ENCODE assay signal across 26 cellular contexts in genomic region chr17:1464186-1464585, GRCh38.
"Had no signal": no experiment of that assay in that cellular context is flagged by ENCODE, and none has a peak within 500 bp of the region (broad histone marks: within the 10 kb centered on the region; RNA-seq: fewer than 3 reads in every experiment).

No MANE protein-coding gene starts in this region.

- H3K27me3 Mint-ChIP-seq: activated T-helper 17 cell treated with anti-CD3 and anti-CD28 coated beads, Interleukin-2, amount 50 U/mL, for 72 hours had no signal

- H3K36me3 ChIP-seq: breast epithelium had no signal

- H3K27ac ChIP-seq: epithelial cell of prostate, right atrium auricular region, suprapubic skin had no signal

- H3K27me3 ChIP-seq: breast epithelium, esophagus squamous epithelium, right atrium auricular region, suprapubic skin, tibial nerve had no signal

- H3K4me1 ChIP-seq: breast epithelium had no signal

- H3K27ac Mint-ChIP-seq: activated CD4-positive, alpha-beta memory T cell treated with anti-CD3 and anti-CD28 coated beads, Interleukin-2, amount 10 ng/mL, durations not matched to agents 7 days and 5 days had no signal

- ATAC-seq: heart right ventricle, left lung had no signal

- H3K4me3 ChIP-seq: breast epithelium, esophagus squamous epithelium, heart right ventricle, left lung, mucosa of descending colon, right atrium auricular region, suprapubic skin, tibial nerve had no signal

- H3K4me3 Mint-ChIP-seq: activated CD4-positive, alpha-beta memory T cell treated with anti-CD3 and anti-CD28 coated beads, Interleukin-2, amount 10 ng/mL, durations not matched to agents 7 days and 5 days; activated CD4-positive, alpha-beta T cell treated with anti-CD3 and anti-CD28 coated beads, Interleukin-2, amount 10 ng/mL, durations not matched to agents 7 days and 5 days; activated T-cell treated with anti-CD3 and anti-CD28 coated beads, Interleukin-2, amount 50 U/mL, for 4 hours; endodermal cell had no signal

- H3K9me3 Mint-ChIP-seq: activated CD4-positive, alpha-beta memory T cell treated with anti-CD3 and anti-CD28 coated beads, Interleukin-2, amount 10 ng/mL, durations not matched to agents 7 days and 5 days; activated T-cell treated with anti-CD3 and anti-CD28 coated beads, Interleukin-2, amount 50 U/mL, for 4 hours; activated T-helper 17 cell treated with anti-CD3 and anti-CD28 coated beads, Interleukin-2, amount 50 U/mL, for 72 hours; endodermal cell had no signal

- H3K9me3 ChIP-seq: breast epithelium, esophagus squamous epithelium, heart right ventricle, left lung, mucosa of descending colon, right atrium auricular region, suprapubic skin, tibial nerve had no signal

- DNase-seq: activated CD4-positive, alpha-beta memory T cell treated with anti-CD3 and anti-CD28 coated beads, Interleukin-2, amount 10 ng/mL, durations not matched to agents 7 days and 5 days; activated CD4-positive, alpha-beta T cell treated with anti-CD3 and anti-CD28 coated beads for 1 hour; activated CD4-positive, alpha-beta T cell treated with anti-CD3 and anti-CD28 coated beads, Interleukin-2, amount 10 ng/mL, durations not matched to agents 7 days and 5 days; activated CD8-positive, alpha-beta memory T cell treated with anti-CD3 and anti-CD28 coated beads, Interleukin-2, amount 50 U/mL, for 48 hours; activated gamma-delta T cell treated with Interleukin-2 at 50 U/mL for 16 hours; activated naive CD4-positive, alpha-beta T cell treated with anti-CD3 and anti-CD28 coated beads, Interleukin-2, amount 50 U/mL, for 16 hours; activated T-cell treated with anti-CD3 and anti-CD28 coated beads, Interleukin-2, amount 50 U/mL, for 4 hours; central memory CD4-positive, alpha-beta T cell; endodermal cell; esophagus squamous epithelium; foreskin melanocyte; heart right ventricle; kidney glomerular epithelial cell; left lung; mucosa of descending colon; occipital lobe; stimulated activated CD4-positive, alpha-beta T cell treated with anti-CD3 and anti-CD28 coated beads, Interleukin-15, amount 100 ng/mL, for 24 hours; stimulated activated CD4-positive, alpha-beta T cell treated with anti-CD3 and anti-CD28 coated beads, Interleukin-2, amount 100 ng/mL, for 24 hours; stimulated activated naive CD4-positive, alpha-beta T cell; T-helper 2 cell had no signal
